1 cellular context compared by ENCODE assay signal in genomic region chr11:93747122-93747521, GRCh38.
TF ChIP-seq lines count a peak whose summit lies in the region.

No MANE protein-coding gene starts in this region.

TF ChIP-seq in A549, 52 proteins besides CTCF, POLR2A, EP300 and RAD21 (continued from another document):
- TF ChIP-seq EHF (CRISPR knock-in tag; IDR thresholded peaks at IDR 0.05): no peak
- no peak for TF ChIP-seq NFE2L2 (conservative IDR thresholded peaks at IDR 0.05; ENCODE audit: low read length)
- no peak for TF ChIP-seq REST (IDR thresholded peaks at IDR 0.05)
- no peak for TF ChIP-seq FOXS1 (CRISPR knock-in tag; IDR thresholded peaks at IDR 0.05)
- no peak for TF ChIP-seq JUNB (IDR thresholded peaks at IDR 0.05)
- TF ChIP-seq EHMT2 (IDR thresholded peaks at IDR 0.05; ENCODE audit: low read depth): no peak
- no peak for TF ChIP-seq SREBF2 (IDR thresholded peaks at IDR 0.05)
TF ChIP-seq in A549: peak in this region for 0.
